24 cellular contexts compared by ENCODE assay signal in the genomic region with DNA sequence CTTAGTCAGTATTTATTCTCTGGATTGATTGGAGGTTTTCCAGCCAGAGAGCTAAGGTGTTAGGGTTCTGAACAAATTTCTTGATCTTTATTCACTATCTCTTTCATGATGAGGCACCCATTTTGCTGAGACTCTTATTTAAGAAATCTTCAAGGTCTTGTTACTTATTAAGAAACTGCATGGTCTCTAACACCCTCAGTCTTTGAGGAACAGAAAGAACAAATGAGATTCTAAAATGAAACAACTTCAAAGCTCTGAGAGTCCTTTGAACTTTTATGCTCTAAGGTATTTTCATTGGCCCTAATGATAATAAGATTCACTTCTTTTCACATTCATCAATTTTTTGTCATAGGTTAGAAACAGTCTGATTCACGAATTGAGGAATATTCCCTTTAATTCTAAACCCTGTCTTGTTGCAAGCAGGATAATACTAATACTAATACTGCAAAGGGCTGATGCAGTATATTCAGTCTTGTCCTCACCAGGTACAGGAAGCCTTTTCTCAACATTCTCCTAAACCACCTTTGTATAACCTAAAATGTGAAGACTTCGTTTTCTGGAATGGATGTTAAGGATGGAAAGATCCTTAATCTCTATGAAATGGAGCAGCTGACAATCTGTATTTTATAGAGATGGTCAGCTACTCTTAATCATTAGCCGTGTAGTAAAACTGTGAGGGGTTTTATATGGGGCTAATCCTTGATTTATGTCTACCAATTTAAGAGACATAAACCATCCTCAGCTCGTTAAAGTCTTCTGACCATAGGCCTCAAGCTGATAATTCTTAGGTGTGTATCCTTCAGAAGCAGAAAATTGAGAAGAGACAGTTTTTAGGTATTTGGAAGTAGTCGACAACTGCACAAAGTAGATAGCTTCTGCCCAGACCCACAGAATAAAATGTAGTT.
DNase-seq lines count a peak whose midpoint lies in the region; ATAC-seq and TF ChIP-seq lines count a peak whose summit lies in the region.
"Had no signal": no experiment of that assay in that cellular context is flagged by ENCODE, and none has a peak within 500 bp of the region (broad histone marks: within the 10 kb centered on the region; RNA-seq: fewer than 3 reads in every experiment).

No MANE protein-coding gene starts in this region.

- no peaks in the 10 kb centered on the region for H3K27me3 ChIP-seq in CD8-positive, alpha-beta T cell (ENCODE audit: insufficient read depth, low read length)
- H3K27me3 ChIP-seq: MG63, suprapubic skin had no signal

- CTCF ChIA-PET in CD8-positive, alpha-beta T cell (lab: Charles Lee), result no interaction called here

- H3K4me3 Mint-ChIP-seq in CD8-positive, alpha-beta T cell, result no peak overlapping the region
- H3K4me3 Mint-ChIP-seq: activated B cell treated with CpG ODN at 0.5 μM for 24 hours; activated naive CD8-positive, alpha-beta T cell treated with anti-CD3 and anti-CD28 coated beads, Interleukin-2, amount 50 U/mL, for 24 hours; activated T-helper 1 cell treated with anti-CD3 and anti-CD28 coated beads, Interleukin-12 subunit alpha, Interleukin-12 subunit beta, Interleukin-2, Interleukin-4 antibody, amounts not matched to agents 30 ng/mL and 10 ng/mL and 1 ng/mL, durations not matched to agents 14 hours and 24 hours and 36 hours; dendritic cell treated with granulocyte-macrophage colony-stimulating factor and Interleukin-4, amounts not matched to agents 40 ng/mL and 50 ng/mL, for 4 days; T-helper 17 cell had no signal

- no peaks in the 10 kb centered on the region for H3K27me3 Mint-ChIP-seq in CD8-positive, alpha-beta T cell (ENCODE audit: low read depth)
- H3K27me3 Mint-ChIP-seq: activated B cell treated with CpG ODN at 0.5 μM for 24 hours; activated naive CD8-positive, alpha-beta T cell treated with anti-CD3 and anti-CD28 coated beads, Interleukin-2, amount 50 U/mL, for 24 hours; dendritic cell treated with granulocyte-macrophage colony-stimulating factor and Interleukin-4, amounts not matched to agents 40 ng/mL and 50 ng/mL, for 4 days; T-helper 17 cell had no signal

- no peak for TF ChIP-seq CTCF in CD8-positive, alpha-beta T cell (IDR thresholded peaks at IDR 0.05)

- intact Hi-C loops in CD8-positive, alpha-beta T cell (cut with DNase I, micrococcal nuclease), result no loop called here

- H3K9me3 Mint-ChIP-seq in CD8-positive, alpha-beta T cell, result no peaks in the 10 kb centered on the region
- H3K9me3 Mint-ChIP-seq: activated B cell treated with CpG ODN at 0.5 μM for 24 hours; activated naive CD8-positive, alpha-beta T cell treated with anti-CD3 and anti-CD28 coated beads, Interleukin-2, amount 50 U/mL, for 24 hours; activated T-helper 1 cell treated with anti-CD3 and anti-CD28 coated beads, Interleukin-12 subunit alpha, Interleukin-12 subunit beta, Interleukin-2, Interleukin-4 antibody, amounts not matched to agents 30 ng/mL and 10 ng/mL and 1 ng/mL, durations not matched to agents 14 hours and 24 hours and 36 hours; dendritic cell treated with granulocyte-macrophage colony-stimulating factor and Interleukin-4, amounts not matched to agents 40 ng/mL and 50 ng/mL, for 4 days had no signal

- H3K9me3 ChIP-seq in CD8-positive, alpha-beta T cell (ENCODE audit: low read length), result no peaks in the 10 kb centered on the region
- H3K9me3 ChIP-seq: MG63, psoas muscle, suprapubic skin had no signal

- no peaks in the 10 kb centered on the region for H3K4me1 Mint-ChIP-seq in CD8-positive, alpha-beta T cell (ENCODE audit: low read depth)
- H3K4me1 Mint-ChIP-seq: activated B cell treated with CpG ODN at 0.5 μM for 24 hours; activated naive CD8-positive, alpha-beta T cell treated with anti-CD3 and anti-CD28 coated beads, Interleukin-2, amount 50 U/mL, for 24 hours; T-helper 17 cell had no signal

- no peaks in the 10 kb centered on the region for H3K4me1 ChIP-seq in CD8-positive, alpha-beta T cell (ENCODE audit: insufficient read depth, low read length)
- H3K4me1 ChIP-seq: psoas muscle, suprapubic skin had no signal

- no peak overlapping the region for H3K4me3 ChIP-seq in CD8-positive, alpha-beta T cell (ENCODE audit: low read depth, low read length)
- H3K4me3 ChIP-seq: MG63, psoas muscle, suprapubic skin had no signal

- peak; percentile 87 for ATAC-seq in GM18907 (IDR thresholded peaks at IDR 0.05; ENCODE audit: unreplicated experiment)
- ATAC-seq in GM21786 (IDR thresholded peaks at IDR 0.05; ENCODE audit: unreplicated experiment), result peak; percentile 89
- peak; percentile 85 for ATAC-seq in HG03175 (IDR thresholded peaks at IDR 0.05; ENCODE audit: unreplicated experiment)
- no peak for ATAC-seq in CD8-positive, alpha-beta T cell
- no peak for ATAC-seq in GM18502 (IDR thresholded peaks at IDR 0.05; ENCODE audit: poor library complexity, unreplicated experiment)
- ATAC-seq: activated naive CD8-positive, alpha-beta T cell treated with anti-CD3 and anti-CD28 coated beads, Interleukin-2, amount 50 U/mL, for 24 hours; psoas muscle; Right ventricle myocardium inferior; T-helper 17 cell had no signal

- no peak overlapping the region for H3K27ac Mint-ChIP-seq in CD8-positive, alpha-beta T cell
- H3K27ac Mint-ChIP-seq: activated B cell treated with CpG ODN at 0.5 μM for 24 hours; activated naive CD8-positive, alpha-beta T cell treated with anti-CD3 and anti-CD28 coated beads, Interleukin-2, amount 50 U/mL, for 24 hours; activated T-helper 1 cell treated with anti-CD3 and anti-CD28 coated beads, Interleukin-12 subunit alpha, Interleukin-12 subunit beta, Interleukin-2, Interleukin-4 antibody, amounts not matched to agents 30 ng/mL and 10 ng/mL and 1 ng/mL, durations not matched to agents 14 hours and 24 hours and 36 hours; dendritic cell treated with granulocyte-macrophage colony-stimulating factor and Interleukin-4, amounts not matched to agents 40 ng/mL and 50 ng/mL, for 4 days; T-helper 17 cell had no signal

- H3K36me3 Mint-ChIP-seq in CD8-positive, alpha-beta T cell, result no peaks in the 10 kb centered on the region

- no peaks in the 10 kb centered on the region for H3K36me3 ChIP-seq in CD8-positive, alpha-beta T cell (ENCODE audit: insufficient read depth, low read length)
- H3K36me3 ChIP-seq: MG63, suprapubic skin had no signal

- DNase-seq in CD8-positive, alpha-beta T cell, result no peak
- no peak for DNase-seq in COLO829 (ENCODE audit: low spot score)
- no peak for DNase-seq in stimulated activated naive CD4-positive, alpha-beta T cell treated with Interleukin-2 at 50 U/mL for 16 hours (lab: John Stamatoyannopoulos, UW)
- DNase-seq: activated B cell treated with CpG ODN at 0.5 μM for 24 hours; activated naive CD8-positive, alpha-beta T cell treated with anti-CD3 and anti-CD28 coated beads, Interleukin-2, amount 50 U/mL, for 24 hours; AML-193; foreskin melanocyte; MG63; midbrain; NCI-H187; NCI-H446 treated with DMSO at 0.1 percent for 48 hours; psoas muscle; small intestine; stimulated activated CD4-positive, alpha-beta T cell treated with anti-CD3 and anti-CD28 coated beads, Interleukin-4, amount 100 ng/mL, for 4 hours; stimulated activated CD8-positive, alpha-beta memory T cell treated with anti-CD3 and anti-CD28 coated beads, Interleukin-4, amount 100 ng/mL, for 48 hours; T-helper 17 cell had no signal

- no peak overlapping the region for H3K27ac ChIP-seq in CD8-positive, alpha-beta T cell (ENCODE audit: low read depth, low read length)
- H3K27ac ChIP-seq: psoas muscle, suprapubic skin had no signal

- POLR2A ChIA-PET in CD8-positive, alpha-beta T cell (lab: Charles Lee), result no interaction called here

Comparison
In these comparisons a context has a peak if more than half of its experiments do, and no peak if none do; other contexts are left out.
1. ATAC-seq: peak in GM18907 (single experiment), GM21786 (single experiment) and HG03175 (single experiment); none in CD8-positive, alpha-beta T cell (single experiment) and GM18502 (single experiment).